In genomic region chr6:92826633-92827032, GRCh38 we compare ENCODE assay signal across 30 cellular contexts.
"Had no signal": no experiment of that assay in that cellular context is flagged by ENCODE, and none has a peak within 500 bp of the region (broad histone marks: within the 10 kb centered on the region; RNA-seq: fewer than 3 reads in every experiment).

No MANE protein-coding gene starts in this region.

- FAIRE-seq: colon had no signal

- H3K9me3 ChIP-seq: adrenal gland, SK-N-SH had no signal

- H3K4me1 Mint-ChIP-seq: activated CD4-positive, alpha-beta memory T cell treated with anti-CD3 and anti-CD28 coated beads, Interleukin-2, amount 10 ng/mL, durations not matched to agents 7 days and 5 days; activated CD4-positive, alpha-beta T cell treated with anti-CD3 and anti-CD28 coated beads for 36 hours; activated naive CD4-positive, alpha-beta T cell treated with anti-CD3 and anti-CD28 coated beads, Interleukin-2, amount 10 ng/mL, durations not matched to agents 7 days and 5 days; activated naive CD8-positive, alpha-beta T cell treated with anti-CD3 and anti-CD28 coated beads, Interleukin-2, amount 10 ng/mL, durations not matched to agents 7 days and 5 days; activated T-helper 17 cell treated with anti-CD3 and anti-CD28 coated beads, Interleukin-2, amount 50 U/mL, for 72 hours had no signal

- H3K36me3 ChIP-seq: adrenal gland, MG63, SJCRH30 had no signal

- H3K27ac ChIP-seq: adrenal gland, KMS-11, SJCRH30, VCaP had no signal

- H3K9ac ChIP-seq: KMS-11, SK-N-SH had no signal

- H3K27me3 ChIP-seq: adrenal gland, MG63, SJCRH30 had no signal

- H3K9me3 Mint-ChIP-seq: activated T-helper 17 cell treated with anti-CD3 and anti-CD28 coated beads, Interleukin-2, amount 50 U/mL, for 72 hours had no signal

- H3K4me1 ChIP-seq: adrenal gland had no signal

- H3K27me3 Mint-ChIP-seq: activated CD4-positive, alpha-beta memory T cell treated with anti-CD3 and anti-CD28 coated beads, Interleukin-2, amount 10 ng/mL, durations not matched to agents 7 days and 5 days; activated CD4-positive, alpha-beta T cell treated with anti-CD3 and anti-CD28 coated beads for 36 hours; activated naive CD4-positive, alpha-beta T cell treated with anti-CD3 and anti-CD28 coated beads, Interleukin-2, amount 10 ng/mL, durations not matched to agents 7 days and 5 days; activated naive CD8-positive, alpha-beta T cell treated with anti-CD3 and anti-CD28 coated beads, Interleukin-2, amount 10 ng/mL, durations not matched to agents 7 days and 5 days; activated T-helper 17 cell treated with anti-CD3 and anti-CD28 coated beads, Interleukin-2, amount 50 U/mL, for 72 hours had no signal

- ATAC-seq: activated CD4-positive, alpha-beta T cell treated with anti-CD3 and anti-CD28 coated beads for 36 hours; activated T-helper 17 cell treated with anti-CD3 and anti-CD28 coated beads, Interleukin-2, amount 50 U/mL, for 72 hours; Panc1; Right ventricle myocardium inferior had no signal

- H3K36me3 Mint-ChIP-seq: activated naive CD4-positive, alpha-beta T cell treated with anti-CD3 and anti-CD28 coated beads, Interleukin-2, amount 10 ng/mL, durations not matched to agents 7 days and 5 days; activated naive CD8-positive, alpha-beta T cell treated with anti-CD3 and anti-CD28 coated beads, Interleukin-2, amount 10 ng/mL, durations not matched to agents 7 days and 5 days had no signal

- H3K4me2 ChIP-seq: KMS-11, SK-N-SH had no signal

- H3K4me3 ChIP-seq: adrenal gland, MG63, SJCRH30 had no signal

- H3K4me3 Mint-ChIP-seq: activated CD4-positive, alpha-beta memory T cell treated with anti-CD3 and anti-CD28 coated beads, Interleukin-2, amount 10 ng/mL, durations not matched to agents 7 days and 5 days; activated CD4-positive, alpha-beta T cell treated with anti-CD3 and anti-CD28 coated beads for 36 hours; activated naive CD4-positive, alpha-beta T cell treated with anti-CD3 and anti-CD28 coated beads, Interleukin-2, amount 10 ng/mL, durations not matched to agents 7 days and 5 days; activated naive CD8-positive, alpha-beta T cell treated with anti-CD3 and anti-CD28 coated beads, Interleukin-2, amount 10 ng/mL, durations not matched to agents 7 days and 5 days; activated T-helper 17 cell treated with anti-CD3 and anti-CD28 coated beads, Interleukin-2, amount 50 U/mL, for 72 hours had no signal

- DNase-seq: activated CD4-positive, alpha-beta memory T cell treated with anti-CD3 and anti-CD28 coated beads, Interleukin-2, amount 10 ng/mL, durations not matched to agents 7 days and 5 days; activated CD4-positive, alpha-beta T cell treated with anti-CD3 and anti-CD28 coated beads for 36 hours; activated CD4-positive, alpha-beta T cell treated with anti-CD3 and anti-CD28 coated beads, Interleukin-2, amount 50 U/mL, for 1 hour; activated CD4-positive, CD25-positive, alpha-beta regulatory T cell; activated gamma-delta T cell; activated naive CD4-positive, alpha-beta T cell treated with anti-CD3 and anti-CD28 coated beads, Interleukin-2, amount 10 ng/mL, durations not matched to agents 7 days and 5 days; activated naive CD8-positive, alpha-beta T cell treated with anti-CD3 and anti-CD28 coated beads, Interleukin-2, amount 10 ng/mL, durations not matched to agents 7 days and 5 days; activated T-cell treated with anti-CD3 and anti-CD28 coated beads for 4 hours; activated T-cell treated with anti-CD3 and anti-CD28 coated beads, Interleukin-2, amount 50 U/mL, for 48 hours; adrenal gland; anterior cingulate cortex; cerebellar nuclear complex; MG63; NCI-H1105; NCI-H1436; NCI-H187 treated with DMSO at 0.1 percent for 48 hours; NCI-H2107; NCI-H446 treated with DMSO at 0.1 percent for 48 hours; NCI-H524 treated with DMSO at 0.1 percent for 48 hours; NCI-H748 treated with DMSO at 0.1 percent for 48 hours; RPMI8226; SJCRH30; SK-N-SH; T-helper 1 cell had no signal

- H3K27ac Mint-ChIP-seq: activated CD4-positive, alpha-beta memory T cell treated with anti-CD3 and anti-CD28 coated beads, Interleukin-2, amount 10 ng/mL, durations not matched to agents 7 days and 5 days; activated CD4-positive, alpha-beta T cell treated with anti-CD3 and anti-CD28 coated beads for 36 hours; activated naive CD4-positive, alpha-beta T cell treated with anti-CD3 and anti-CD28 coated beads, Interleukin-2, amount 10 ng/mL, durations not matched to agents 7 days and 5 days; activated naive CD8-positive, alpha-beta T cell treated with anti-CD3 and anti-CD28 coated beads, Interleukin-2, amount 10 ng/mL, durations not matched to agents 7 days and 5 days; activated T-helper 17 cell treated with anti-CD3 and anti-CD28 coated beads, Interleukin-2, amount 50 U/mL, for 72 hours had no signal
